ENCODE assay signal across 24 cellular contexts in the genomic region with DNA sequence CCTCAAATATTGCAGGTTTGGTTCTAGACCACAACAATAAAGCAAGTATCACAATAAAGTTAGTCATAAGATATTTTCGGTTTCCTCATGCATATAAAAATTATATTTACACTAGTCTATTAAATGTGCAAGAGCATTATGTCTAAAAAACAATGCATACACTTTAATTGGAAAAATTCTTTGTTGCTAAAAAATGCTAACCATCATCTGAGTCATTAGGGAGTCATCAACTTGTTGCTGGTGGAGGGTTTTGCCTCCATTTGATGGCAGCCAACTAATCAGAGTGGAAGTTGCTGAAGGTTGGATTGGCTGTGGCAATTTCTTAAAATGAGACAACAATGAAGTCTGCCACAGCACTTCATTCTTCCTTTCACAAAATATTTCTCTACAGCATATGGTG.
DNase-seq lines count a peak whose midpoint lies in the region; ATAC-seq and TF ChIP-seq lines count a peak whose summit lies in the region.
"Had no signal": no experiment of that assay in that cellular context is flagged by ENCODE, and none has a peak within 500 bp of the region (broad histone marks: within the 10 kb centered on the region; RNA-seq: fewer than 3 reads in every experiment).

No MANE protein-coding gene starts in this region.

- no peaks in the 10 kb centered on the region for H3F3A ChIP-seq in PC-3 (ENCODE audit: low read length, unreplicated experiment)

- H3K9me3 ChIP-seq in PC-3 (ENCODE audit: low read length) = no peaks in the 10 kb centered on the region
- H3K9me3 ChIP-seq: tibial nerve had no signal

- H3K27me3 ChIP-seq in PC-3 (ENCODE audit: low read length) = no peaks in the 10 kb centered on the region
- H3K27me3 ChIP-seq: tibial nerve had no signal

- DNase-seq in GM04504 (ENCODE audit: low read depth) = peak; percentile 23
- peak; percentile 51 for DNase-seq in PC-3
- DNase-seq in fibroblast of gingiva (ENCODE audit: low read depth) = peak; percentile 22
- DNase-seq in HK-2 (ENCODE audit: unreplicated experiment) = no peak
- no peak for DNase-seq in SHP77 (lab: John Stamatoyannopoulos, UW)
- DNase-seq: activated CD4-positive, alpha-beta T cell treated with anti-CD3 and anti-CD28 coated beads for 36 hours; activated CD8-positive, alpha-beta memory T cell treated with anti-CD3 and anti-CD28 coated beads, Interleukin-2, amount 50 U/mL, for 4 hours; activated effector memory CD4-positive, alpha-beta T cell treated with anti-CD3 and anti-CD28 coated beads, Interleukin-2, amount 50 U/mL, for 16 hours; amniotic stem cell; C1 segment of cervical spinal cord; cerebellar nuclear complex; effector memory CD4-positive, alpha-beta T cell; H9; hypothalamus; left cardiac atrium; midbrain; NCI-H2029; NCI-H446; stimulated activated CD4-positive, alpha-beta T cell treated with anti-CD3 and anti-CD28 coated beads, Interleukin-2, amount 100 ng/mL, for 24 hours; stimulated activated naive CD8-positive, alpha-beta T cell treated with anti-CD3 and anti-CD28 coated beads, Interleukin-15, Interleukin-2, amounts not matched to agents 100 U/mL and 50 U/mL, for 24 hours had no signal

- H3K79me2 ChIP-seq in PC-3 (ENCODE audit: low read length) = no peaks in the 10 kb centered on the region

- H3K4me3 ChIP-seq in PC-3 (ENCODE audit: low read length) = no peak overlapping the region
- H3K4me3 ChIP-seq: GM12878, tibial nerve had no signal

- no peak overlapping the region for H3K4me2 ChIP-seq in PC-3 (ENCODE audit: low read length)

- no TSS peak for BruUV-seq in PC-3 (replicated peaks; lab: Mats Ljungman, UMichigan)

- ATAC-seq in PC-3 (peak; percentile 74), GM19351 (IDR thresholded peaks at IDR 0.05; ENCODE audit: unreplicated experiment) (no peak), GM18909 (IDR thresholded peaks at IDR 0.05; ENCODE audit: poor library complexity, unreplicated experiment) (no peak)
- ATAC-seq: activated CD4-positive, alpha-beta T cell treated with anti-CD3 and anti-CD28 coated beads for 36 hours; GM12878; left cardiac atrium; stimulated activated naive CD8-positive, alpha-beta T cell treated with anti-CD3 and anti-CD28 coated beads, Interleukin-15, Interleukin-2, amounts not matched to agents 100 U/mL and 50 U/mL, for 24 hours had no signal

- no peak for TF ChIP-seq CTCF in PC-3 (conservative IDR thresholded peaks at IDR 0.05; ENCODE audit: low read depth, low read length)

- no peaks in the 10 kb centered on the region for H4K20me1 ChIP-seq in PC-3 (ENCODE audit: low read length)

- peaks cover 3% of the 10 kb centered on the region; the same call in 1 of the 2 replicates for H3K4me1 ChIP-seq in PC-3 (ENCODE audit: insufficient read depth, low read length)

- no peak overlapping the region for H2AFZ ChIP-seq in PC-3 (ENCODE audit: low read length)

- intact Hi-C loops in PC-3 (cut with micrococcal nuclease) = loop anchor here (1.0 kb wide), 1 partner anchor 39 kb away; no protein-coding TSS in a partner anchor

- POLR2A ChIA-PET in PC-3 (lab: Charles Lee; ENCODE audit: unreplicated experiment) = no interaction called here

- CTCF ChIA-PET in PC-3 (lab: Charles Lee) = no interaction called here

- H3K36me3 ChIP-seq in PC-3 (ENCODE audit: low read depth, low read length) = no peaks in the 10 kb centered on the region
- H3K36me3 ChIP-seq: tibial nerve had no signal

- H3K9me2 ChIP-seq in PC-3 (replicated peaks; ENCODE audit: low read length) = no peaks in the 10 kb centered on the region

- H3K9ac ChIP-seq in PC-3 (ENCODE audit: low read length) = no peak overlapping the region

- no peak overlapping the region for H3K27ac ChIP-seq in PC-3 (ENCODE audit: low read length)
- H3K27ac ChIP-seq: tibial nerve had no signal

Comparison
In these comparisons a context has a peak if more than half of its experiments do, and no peak if none do; other contexts are left out.
1. DNase-seq: peak in GM04504 (single experiment), PC-3 (single experiment) and fibroblast of gingiva (single experiment); none in HK-2 (single experiment) and SHP77 (0 of 2).